8 cellular contexts compared by ENCODE assay signal in the genomic region with DNA sequence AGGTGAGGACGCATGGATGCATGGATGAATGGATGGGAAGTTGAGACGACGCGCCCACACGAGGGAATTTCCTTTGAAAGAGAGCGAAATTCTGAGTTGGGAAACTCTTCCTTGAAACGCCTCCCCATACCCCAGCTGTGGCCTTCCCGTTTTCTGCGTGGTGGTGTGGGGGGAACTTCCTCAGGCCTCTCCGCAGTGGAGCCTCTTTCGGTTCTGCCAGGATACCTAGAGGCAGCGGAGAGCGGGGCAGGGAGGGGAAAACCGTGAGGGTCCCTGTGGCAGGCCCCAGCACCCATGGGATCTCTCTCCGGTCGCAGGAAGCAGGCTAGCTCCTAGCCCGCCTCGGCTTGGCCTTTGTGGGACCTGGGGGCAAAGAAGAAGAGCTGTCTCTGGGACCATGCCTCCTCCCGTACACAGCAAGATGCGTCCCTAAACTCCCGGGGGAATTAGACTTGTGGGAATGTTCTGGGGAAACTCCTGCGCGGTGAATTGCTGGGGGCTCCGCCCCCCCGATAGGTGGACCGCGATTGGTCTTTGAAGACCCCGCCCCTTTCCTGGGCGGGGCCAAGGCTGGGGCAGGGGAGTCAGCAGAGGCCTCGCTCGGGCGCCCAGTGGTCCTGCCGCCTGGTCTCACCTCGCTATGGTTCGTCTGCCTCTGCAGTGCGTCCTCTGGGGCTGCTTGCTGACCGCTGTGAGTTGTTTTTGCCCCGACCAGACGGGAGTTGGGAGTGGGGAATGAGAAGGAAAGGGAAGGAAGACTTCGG. TPM values are rescaled to one million over a fixed set of nuclear protein-coding genes. Genes with fewer than 3 reads are reported as not detected.
DNase-seq lines count a peak whose midpoint lies in the region; ATAC-seq and TF ChIP-seq lines count a peak whose summit lies in the region.

A gene (plus strand): TSS at position 611 of the 764 bp plus-strand sequence. CDS start 30 bp downstream, at position 641.

- H3K9me3 ChIP-seq in OCI-LY1 (ENCODE audit: low read length) = no peaks in the 10 kb centered on the region
- H3K9me3 ChIP-seq in fibroblast of lung (ENCODE audit: control insufficient read depth, insufficient read depth, low read depth, low read length) = no peaks in the 10 kb centered on the region
- no peaks in the 10 kb centered on the region for H3K9me3 ChIP-seq in naive thymus-derived CD4-positive, alpha-beta T cell (ENCODE audit: control insufficient read depth in 2 of 3, low read length in 3 of 3)

- POLR2A ChIA-PET in naive thymus-derived CD4-positive, alpha-beta T cell (lab: Charles Lee) = interaction anchor here (1.4 kb wide), 1 partner anchor 29 kb away, joined by 4 read pairs; no protein-coding TSS in a partner anchor

- intact Hi-C loops in activated T-helper 1 cell treated with anti-CD3 and anti-CD28 coated beads, Interleukin-12 subunit alpha, Interleukin-12 subunit beta, Interleukin-2, Interleukin-4 antibody, amounts not matched to agents 30 ng/mL and 10 ng/mL and 1 ng/mL, durations not matched to agents 14 hours and 24 hours and 36 hours (cut with micrococcal nuclease) = no loop called here
- intact Hi-C loops in naive thymus-derived CD4-positive, alpha-beta T cell (cut with micrococcal nuclease) = loop anchor here in 1 of 2 donors (1.0 kb wide), 1 partner anchor 29 kb away; a partner anchor contains a TSS

- H3K79me2 ChIP-seq in OCI-LY1 (ENCODE audit: insufficient read depth, low read length) (no peaks in the 10 kb centered on the region), fibroblast of lung (ENCODE audit: control insufficient read depth, insufficient read depth, low read length) (no peaks in the 10 kb centered on the region)

- H3K27ac ChIP-seq in OCI-LY1 (ENCODE audit: low read depth, low read length, poor library complexity, severe bottlenecking) = peak within 1 kb of the TSS; percentile 88
- H3K27ac ChIP-seq in fibroblast of lung (ENCODE audit: insufficient read depth, low read length) = no peak within 1 kb of the TSS
- H3K27ac ChIP-seq in naive thymus-derived CD4-positive, alpha-beta T cell (ENCODE audit: low read depth, low read length) = peak within 1 kb of the TSS; percentile 56

- H3K4me3 ChIP-seq in OCI-LY1 (ENCODE audit: low read depth, low read length, poor library complexity, severe bottlenecking) (peak within 1 kb of the TSS; percentile 66), fibroblast of lung (replicated peaks in 1 of 4; ENCODE audit: control extremely low read depth in 1 of 4, insufficient read depth in 1 of 4, low read depth in 3 of 4, low read length in 4 of 4) (peak within 1 kb of the TSS; percentile 12 to 45 (median 34))
- H3K4me3 ChIP-seq in naive thymus-derived CD4-positive, alpha-beta T cell (ENCODE audit: low read length) = peak within 1 kb of the TSS; percentile 72

- CTCF ChIA-PET in naive thymus-derived CD4-positive, alpha-beta T cell (lab: Charles Lee) = interaction anchor here (0.6 to 0.7 kb wide), 2 partner anchors 112 to 141 kb away, joined by 3 read pairs; no protein-coding TSS in a partner anchor

- peaks cover 11% of the 10 kb centered on the region for H3K4me1 Mint-ChIP-seq in activated T-helper 1 cell treated with anti-CD3 and anti-CD28 coated beads, Interleukin-12 subunit alpha, Interleukin-12 subunit beta, Interleukin-2, Interleukin-4 antibody, amounts not matched to agents 30 ng/mL and 10 ng/mL and 1 ng/mL, durations not matched to agents 14 hours and 24 hours and 36 hours (ENCODE audit: low read depth)
- peaks cover 12 to 35% (median 23%) of the 10 kb centered on the region in 7 donors for H3K4me1 Mint-ChIP-seq in naive thymus-derived CD4-positive, alpha-beta T cell
- peaks cover 51% of the 10 kb centered on the region for H3K4me1 Mint-ChIP-seq in stimulated activated memory B cell treated with anti-CD40 and anti-IgM and Interleukin-4, amounts not matched to agents 10 μg/mL and 1 μg/mL and 100 μg/mL, for 72 hours

- peak; percentile 60 for DNase-seq in activated T-helper 1 cell treated with anti-CD3 and anti-CD28 coated beads, Interleukin-12 subunit alpha, Interleukin-12 subunit beta, Interleukin-2, Interleukin-4 antibody, amounts not matched to agents 30 ng/mL and 10 ng/mL and 1 ng/mL, durations not matched to agents 14 hours and 24 hours and 36 hours (ENCODE audit: low spot score)
- DNase-seq in fibroblast of lung (ENCODE audit: low read depth in 2 of 2) = peak; percentile 59
- peak; percentile 61 to 75 (median 66) for DNase-seq in naive thymus-derived CD4-positive, alpha-beta T cell
- DNase-seq in NCI-H2227 (lab: John Stamatoyannopoulos, UW; ENCODE audit: unreplicated experiment) = no peak

- H4K20me1 ChIP-seq in OCI-LY1 (ENCODE audit: insufficient read depth, low read length) (no peaks in the 10 kb centered on the region), fibroblast of lung (ENCODE audit: control insufficient read depth, extremely low read depth, insufficient read depth, low read length) (no peaks in the 10 kb centered on the region)

- H3F3A ChIP-seq in OCI-LY1 (ENCODE audit: insufficient read depth, low read length) = no peaks in the 10 kb centered on the region

- peaks cover 10% of the 10 kb centered on the region for H3K27me3 Mint-ChIP-seq in activated T-helper 1 cell treated with anti-CD3 and anti-CD28 coated beads, Interleukin-12 subunit alpha, Interleukin-12 subunit beta, Interleukin-2, Interleukin-4 antibody, amounts not matched to agents 30 ng/mL and 10 ng/mL and 1 ng/mL, durations not matched to agents 14 hours and 24 hours and 36 hours (ENCODE audit: insufficient read depth)
- peaks cover 0 to 29% (median 9%) of the 10 kb centered on the region in 5 donors for H3K27me3 Mint-ChIP-seq in naive thymus-derived CD4-positive, alpha-beta T cell
- H3K27me3 Mint-ChIP-seq in stimulated activated memory B cell treated with anti-CD40 and anti-IgM and Interleukin-4, amounts not matched to agents 10 μg/mL and 1 μg/mL and 100 μg/mL, for 72 hours = no peaks in the 10 kb centered on the region

- H2AFZ ChIP-seq in OCI-LY1 (ENCODE audit: low read length) (peak within 1 kb of the TSS; percentile 44; the same call in 1 of the 2 replicates), fibroblast of lung (ENCODE audit: low read length) (peak within 1 kb of the TSS; percentile 41)

- H3K9me2 ChIP-seq in OCI-LY1 (ENCODE audit: low read depth, low read length) = no peaks in the 10 kb centered on the region

- H3K9ac ChIP-seq in OCI-LY1 (ENCODE audit: low read length) = peak within 1 kb of the TSS; percentile 63
- no peak within 1 kb of the TSS for H3K9ac ChIP-seq in fibroblast of lung (ENCODE audit: insufficient read depth, low read length)

- ATAC-seq in GM18502 (IDR thresholded peaks at IDR 0.05; ENCODE audit: poor library complexity, unreplicated experiment) (peak; percentile 74), HG02852 (IDR thresholded peaks at IDR 0.05; ENCODE audit: unreplicated experiment) (peak; percentile 77)
- ATAC-seq in naive thymus-derived CD4-positive, alpha-beta T cell = peak; percentile 96
- peak; percentile 90 for ATAC-seq in stimulated activated memory B cell treated with anti-CD40 and anti-IgM and Interleukin-4, amounts not matched to agents 10 μg/mL and 1 μg/mL and 100 μg/mL, for 72 hours

- H3K4me1 ChIP-seq in OCI-LY1 (ENCODE audit: insufficient read depth, low read length, severe bottlenecking) (peaks cover 37% of the 10 kb centered on the region), fibroblast of lung (ENCODE audit: control insufficient read depth, extremely low read depth, insufficient read depth, low read length) (no peaks in the 10 kb centered on the region)
- H3K4me1 ChIP-seq in naive thymus-derived CD4-positive, alpha-beta T cell (ENCODE audit: control insufficient read depth in 2 of 2, insufficient read depth in 2 of 2, low read length in 2 of 2) = peaks cover 0 to 5% of the 10 kb centered on the region in 2 donors

- H3K4me2 ChIP-seq in OCI-LY1 (ENCODE audit: low read length) (peak within 1 kb of the TSS; percentile 79), fibroblast of lung (ENCODE audit: extremely low read depth, insufficient read depth, low read length) (peak within 1 kb of the TSS; percentile 51)

- H3K27me3 ChIP-seq in OCI-LY1 (ENCODE audit: insufficient read depth, low read length) = no peaks in the 10 kb centered on the region
- peaks cover 4% of the 10 kb centered on the region for H3K27me3 ChIP-seq in fibroblast of lung (ENCODE audit: control insufficient read depth, insufficient read depth, low read length)
- H3K27me3 ChIP-seq in naive thymus-derived CD4-positive, alpha-beta T cell (ENCODE audit: control insufficient read depth in 2 of 2, insufficient read depth in 2 of 2, low read length in 2 of 2) = no peaks in the 10 kb centered on the region

- no peaks in the 10 kb centered on the region for H3K36me3 Mint-ChIP-seq in activated T-helper 1 cell treated with anti-CD3 and anti-CD28 coated beads, Interleukin-12 subunit alpha, Interleukin-12 subunit beta, Interleukin-2, Interleukin-4 antibody, amounts not matched to agents 30 ng/mL and 10 ng/mL and 1 ng/mL, durations not matched to agents 14 hours and 24 hours and 36 hours (ENCODE audit: low read depth)
- peaks cover 0 to 6% (median 0%) of the 10 kb centered on the region in 5 donors for H3K36me3 Mint-ChIP-seq in naive thymus-derived CD4-positive, alpha-beta T cell
- peaks cover 35% of the 10 kb centered on the region for H3K36me3 Mint-ChIP-seq in stimulated activated memory B cell treated with anti-CD40 and anti-IgM and Interleukin-4, amounts not matched to agents 10 μg/mL and 1 μg/mL and 100 μg/mL, for 72 hours

- H3K9me3 Mint-ChIP-seq in activated T-helper 1 cell treated with anti-CD3 and anti-CD28 coated beads, Interleukin-12 subunit alpha, Interleukin-12 subunit beta, Interleukin-2, Interleukin-4 antibody, amounts not matched to agents 30 ng/mL and 10 ng/mL and 1 ng/mL, durations not matched to agents 14 hours and 24 hours and 36 hours = no peaks in the 10 kb centered on the region
- H3K9me3 Mint-ChIP-seq in naive thymus-derived CD4-positive, alpha-beta T cell = peaks cover 0 to 2% (median 0%) of the 10 kb centered on the region in 11 donors
- no peaks in the 10 kb centered on the region for H3K9me3 Mint-ChIP-seq in stimulated activated memory B cell treated with anti-CD40 and anti-IgM and Interleukin-4, amounts not matched to agents 10 μg/mL and 1 μg/mL and 100 μg/mL, for 72 hours

- TF ChIP-seq CTCF in OCI-LY1 (IDR thresholded peaks at IDR 0.05; ENCODE audit: low read length) = no peak
- TF ChIP-seq CTCF in fibroblast of lung (conservative IDR thresholded peaks at IDR 0.05 in 1 of 2, IDR thresholded peaks at IDR 0.05 in 1 of 2; ENCODE audit: low read depth in 1 of 2, low read length in 2 of 2) = no peak

- no peak within 1 kb of the TSS for H3K27ac Mint-ChIP-seq in activated T-helper 1 cell treated with anti-CD3 and anti-CD28 coated beads, Interleukin-12 subunit alpha, Interleukin-12 subunit beta, Interleukin-2, Interleukin-4 antibody, amounts not matched to agents 30 ng/mL and 10 ng/mL and 1 ng/mL, durations not matched to agents 14 hours and 24 hours and 36 hours
- peak within 1 kb of the TSS in 7 of 9 donors; percentile 12 to 89 (median 77) for H3K27ac Mint-ChIP-seq in naive thymus-derived CD4-positive, alpha-beta T cell
- peak within 1 kb of the TSS; percentile 99 for H3K27ac Mint-ChIP-seq in stimulated activated memory B cell treated with anti-CD40 and anti-IgM and Interleukin-4, amounts not matched to agents 10 μg/mL and 1 μg/mL and 100 μg/mL, for 72 hours

- H3K36me3 ChIP-seq in OCI-LY1 (ENCODE audit: insufficient read depth, low read length) (peaks cover 18% of the 10 kb centered on the region; the same call in 1 of the 2 replicates), fibroblast of lung (ENCODE audit: control insufficient read depth, insufficient read depth, low read length) (no peaks in the 10 kb centered on the region)
- H3K36me3 ChIP-seq in naive thymus-derived CD4-positive, alpha-beta T cell (ENCODE audit: control insufficient read depth in 2 of 3, insufficient read depth in 3 of 3, low read length in 3 of 3) = peaks cover 0 to 5% (median 0%) of the 10 kb centered on the region in 3 experiments

- H3K4me3 Mint-ChIP-seq in activated T-helper 1 cell treated with anti-CD3 and anti-CD28 coated beads, Interleukin-12 subunit alpha, Interleukin-12 subunit beta, Interleukin-2, Interleukin-4 antibody, amounts not matched to agents 30 ng/mL and 10 ng/mL and 1 ng/mL, durations not matched to agents 14 hours and 24 hours and 36 hours = peak within 1 kb of the TSS; percentile 90
- H3K4me3 Mint-ChIP-seq in naive thymus-derived CD4-positive, alpha-beta T cell = peak within 1 kb of the TSS; percentile 89 to 96 (median 92)
- H3K4me3 Mint-ChIP-seq in stimulated activated memory B cell treated with anti-CD40 and anti-IgM and Interleukin-4, amounts not matched to agents 10 μg/mL and 1 μg/mL and 100 μg/mL, for 72 hours = peak within 1 kb of the TSS; percentile 100

RNA-seq across cellular contexts. Expression of the gene that starts here (rescaled TPM):
- total RNA-seq in activated T-helper 1 cell treated with anti-CD3 and anti-CD28 coated beads, Interleukin-12 subunit alpha, Interleukin-12 subunit beta, Interleukin-2, Interleukin-4 antibody, amounts not matched to agents 30 ng/mL and 10 ng/mL and 1 ng/mL, durations not matched to agents 14 hours and 24 hours and 36 hours = 2.0 TPM in 2 replicates
- 2.3 and 3.1 TPM in 2 replicates for total RNA-seq in fibroblast of lung
- 0.54 and 1.5 TPM in 2 replicates for polyA plus RNA-seq in fibroblast of lung
- polyA plus RNA-seq in fibroblast of lung (2012) = 0.56 and 1.4 TPM in 2 replicates
- 0.56 TPM in 1 of 2 replicates, not detected in the other for polyA minus RNA-seq in fibroblast of lung (ENCODE audit: low replicate concordance)
- total RNA-seq in naive thymus-derived CD4-positive, alpha-beta T cell = 1 to 10 TPM; 1.7 to 10.0 (median 4.0) TPM
- 1 to 10 TPM; 4.0 to 5.2 TPM for polyA plus RNA-seq in naive thymus-derived CD4-positive, alpha-beta T cell
